In the genomic region with DNA sequence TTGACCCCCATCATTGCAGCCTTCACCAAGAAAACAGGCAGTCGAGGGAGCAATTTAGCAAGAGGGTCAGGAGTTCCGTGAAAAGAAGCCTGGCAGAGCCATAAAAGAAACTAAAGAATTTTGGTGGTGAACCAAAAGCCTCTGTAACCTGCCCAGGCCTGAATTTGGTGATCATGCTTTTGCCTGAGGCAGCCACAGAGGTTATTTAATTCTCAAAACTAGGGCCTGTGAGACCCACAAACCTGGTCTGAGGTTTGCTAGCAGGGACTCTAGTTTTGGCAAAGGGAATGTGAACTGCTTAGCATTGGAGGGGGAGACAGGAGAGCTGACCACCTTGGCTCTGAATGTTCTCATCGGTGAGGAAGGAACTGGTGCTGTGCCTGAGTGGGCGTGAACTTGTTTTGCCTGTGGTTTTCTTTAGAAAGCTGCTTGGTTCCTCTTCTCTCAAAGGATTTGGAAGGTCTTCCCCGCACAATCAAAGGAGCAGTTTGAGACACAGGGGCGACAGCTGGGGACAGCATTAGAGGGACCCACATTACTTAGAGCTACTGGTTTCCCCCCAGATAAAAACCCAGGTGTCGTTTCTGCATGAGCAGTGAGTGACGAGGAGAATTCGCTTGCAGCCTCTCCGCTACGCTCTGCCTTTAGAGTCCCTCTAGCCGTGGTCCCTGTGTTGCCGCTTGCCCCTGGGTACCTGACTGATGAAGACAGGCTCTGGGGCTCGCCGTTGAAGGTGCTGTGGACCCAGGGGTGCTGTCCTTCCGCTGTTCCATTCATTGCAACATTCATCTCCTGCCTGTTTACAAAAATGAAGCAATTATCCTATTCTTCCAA, we compare ENCODE assay signal across 17 cellular contexts. TPM values are rescaled to one million over a fixed set of nuclear protein-coding genes. Genes with fewer than 3 reads are reported as not detected.
A peak's percentile ranks its signal among the peaks of the same experiment; 100 is the strongest.
DNase-seq lines count a peak whose midpoint lies in the region; ATAC-seq and TF ChIP-seq lines count a peak whose summit lies in the region.
"Had no signal": no experiment of that assay in that cellular context is flagged by ENCODE, and none has a peak within 500 bp of the region (broad histone marks: within the 10 kb centered on the region; RNA-seq: fewer than 3 reads in every experiment).

No MANE protein-coding gene starts in this region.

- H2AFZ ChIP-seq in GM23338 (0 out of 2 replicates have a peak overlapping the region, but pooled peaks have one; percentile 2), OCI-LY7 (ENCODE audit: low read length) (no peak overlapping the region)
- H2AFZ ChIP-seq: parathyroid adenoma had no signal

- no TSS peak for BruUV-seq in OCI-LY7 (replicated peaks; lab: Mats Ljungman, UMichigan)

- peak overlapping the region; percentile 48 to 94 (median 69) for H3K4me2 ChIP-seq in BLaER1 treated with 17β-estradiol and CSF1 and Interleukin-3, amounts not matched to agents 10 nM and 100 nM
- H3K4me2 ChIP-seq in GM23338, result no peak overlapping the region
- H3K4me2 ChIP-seq in OCI-LY7 (ENCODE audit: low read length), result no peak overlapping the region

- peaks cover 11 to 72% (median 31%) of the 10 kb centered on the region in 10 experiments for H3K4me1 ChIP-seq in BLaER1 treated with 17β-estradiol and CSF1 and Interleukin-3, amounts not matched to agents 10 nM and 100 nM
- H3K4me1 ChIP-seq in GM23338 (ENCODE audit: insufficient read depth) (no peaks in the 10 kb centered on the region; the same call in 1 of the 2 replicates), OCI-LY7 (ENCODE audit: insufficient read depth, low read length, poor library complexity, severe bottlenecking) (peaks cover 10% of the 10 kb centered on the region), esophagus (ENCODE audit: control insufficient read depth in 2 of 2, insufficient read depth in 2 of 2, low read length in 1 of 2) (peaks cover 0 to 2% of the 10 kb centered on the region in 2 donors)
- no peaks in the 10 kb centered on the region for H3K4me1 ChIP-seq in CD4-positive, alpha-beta memory T cell (ENCODE audit: insufficient read depth, low read length)

- TF ChIP-seq CTCF in GM23338 (conservative IDR thresholded peaks at IDR 0.05; ENCODE audit: low read depth in 2 of 2) (no peak), OCI-LY7 (conservative IDR thresholded peaks at IDR 0.05; ENCODE audit: low read length) (no peak)

- no peaks in the 10 kb centered on the region for H3K36me3 Mint-ChIP-seq in GM23338 (ENCODE audit: low read depth)
- no peaks in the 10 kb centered on the region for H3K36me3 Mint-ChIP-seq in CD4-positive, alpha-beta memory T cell

- POLR2A ChIA-PET in OCI-LY7 (lab: Charles Lee), result interaction anchor here (0.6 to 1.7 kb wide), 3 partner anchors 14 to 1150 kb away, joined by 3 to 5 read pairs (median 3); no protein-coding TSS in a partner anchor
- POLR2A ChIA-PET in CD4-positive, alpha-beta memory T cell (lab: Charles Lee; ENCODE audit: partially characterized antibody), result no interaction called here

- H3K4me1 Mint-ChIP-seq in GM23338, result peaks cover 8% of the 10 kb centered on the region; the same call in 1 of the 3 replicates
- H3K4me1 Mint-ChIP-seq in CD4-positive, alpha-beta memory T cell, result peaks cover 0 to 14% (median 2%) of the 10 kb centered on the region in 4 donors

- H3K36me3 ChIP-seq in BLaER1 treated with 17β-estradiol and CSF1 and Interleukin-3, amounts not matched to agents 10 nM and 100 nM, result no peaks in the 10 kb centered on the region
- no peaks in the 10 kb centered on the region for H3K36me3 ChIP-seq in GM23338 (ENCODE audit: insufficient read depth)
- H3K36me3 ChIP-seq in OCI-LY7 (ENCODE audit: insufficient read depth, low read length), result no peaks in the 10 kb centered on the region
- no peaks in the 10 kb centered on the region for H3K36me3 ChIP-seq in esophagus (ENCODE audit: control insufficient read depth in 2 of 2, insufficient read depth in 2 of 2, low read length in 1 of 2)
- H3K36me3 ChIP-seq in CD4-positive, alpha-beta memory T cell (ENCODE audit: insufficient read depth, low read length), result no peaks in the 10 kb centered on the region
- H3K36me3 ChIP-seq: upper lobe of left lung had no signal

- H4K20me1 ChIP-seq in BLaER1 treated with 17β-estradiol and CSF1 and Interleukin-3, amounts not matched to agents 10 nM and 100 nM, result no peaks in the 10 kb centered on the region; a peak in 1 of 22 replicates
- H4K20me1 ChIP-seq in GM23338 (replicated peaks; ENCODE audit: insufficient read depth), result no peaks in the 10 kb centered on the region; the same call in 1 of the 2 replicates
- H4K20me1 ChIP-seq in OCI-LY7 (ENCODE audit: insufficient read depth, low read length), result no peaks in the 10 kb centered on the region

- H3K4me3 Mint-ChIP-seq in GM23338, result no peak overlapping the region
- no peak overlapping the region for H3K4me3 Mint-ChIP-seq in CD4-positive, alpha-beta memory T cell
- H3K4me3 Mint-ChIP-seq: H9 had no signal

- no peak overlapping the region for H3K27ac Mint-ChIP-seq in GM23338
- H3K27ac Mint-ChIP-seq in CD4-positive, alpha-beta memory T cell, result no peak overlapping the region
- H3K27ac Mint-ChIP-seq: H9 had no signal

- no peaks in the 10 kb centered on the region for H3K9me3 ChIP-seq in BLaER1 treated with 17β-estradiol and CSF1 and Interleukin-3, amounts not matched to agents 10 nM and 100 nM (replicated peaks in 1 of 11)
- H3K9me3 ChIP-seq in OCI-LY7 (ENCODE audit: low read length), result no peaks in the 10 kb centered on the region
- H3K9me3 ChIP-seq in esophagus (ENCODE audit: control insufficient read depth in 2 of 2, insufficient read depth in 1 of 2, low read depth in 1 of 2, low read length in 1 of 2), result no peaks in the 10 kb centered on the region
- H3K9me3 ChIP-seq in CD4-positive, alpha-beta memory T cell (ENCODE audit: control insufficient read depth in 1 of 2, low read length in 2 of 2), result no peaks in the 10 kb centered on the region
- H3K9me3 ChIP-seq: upper lobe of left lung had no signal

- H3K27me3 Mint-ChIP-seq in GM23338 (ENCODE audit: insufficient read depth, low read depth, poor library complexity), result peaks cover 9% of the 10 kb centered on the region
- H3K27me3 Mint-ChIP-seq in CD4-positive, alpha-beta memory T cell, result peaks cover 4 to 9% of the 10 kb centered on the region in 2 donors

- no peaks in the 10 kb centered on the region for H3K9me3 Mint-ChIP-seq in GM23338
- peaks cover 0 to 1% (median 0%) of the 10 kb centered on the region in 8 donors for H3K9me3 Mint-ChIP-seq in CD4-positive, alpha-beta memory T cell
- H3K9me3 Mint-ChIP-seq: H9 had no signal

- CTCF ChIA-PET in OCI-LY7 (lab: Charles Lee; ENCODE audit: unreplicated experiment), result no interaction called here
- CTCF ChIA-PET in CD4-positive, alpha-beta memory T cell (lab: Charles Lee; ENCODE audit: partially characterized antibody), result interaction anchor here (1.2 to 1.4 kb wide), 2 partner anchors 16 to 174 kb away, joined by 3 to 4 read pairs; no protein-coding TSS in a partner anchor

- peak overlapping the region in 1 of 11 experiments; percentile 16; a peak in 1 of 22 replicates for H3K9ac ChIP-seq in BLaER1 treated with 17β-estradiol and CSF1 and Interleukin-3, amounts not matched to agents 10 nM and 100 nM
- H3K9ac ChIP-seq: parathyroid adenoma had no signal

- 50 to 67% methylated on average over 16 of the region's 16 CpGs for WGBS in esophagus, 2 donors

- intact Hi-C loops in OCI-LY7 (cut with micrococcal nuclease; ENCODE audit: unreplicated experiment), result no loop called here
- intact Hi-C loops in CD4-positive, alpha-beta memory T cell (cut with micrococcal nuclease), result no loop called here

- H3F3A ChIP-seq in GM23338 (replicated peaks; ENCODE audit: low read depth), result no peaks in the 10 kb centered on the region

- no peaks in the 10 kb centered on the region for H3K27me3 ChIP-seq in BLaER1 treated with 17β-estradiol and CSF1 and Interleukin-3, amounts not matched to agents 10 nM and 100 nM
- H3K27me3 ChIP-seq in GM23338 (ENCODE audit: insufficient read depth), result peaks cover 20% of the 10 kb centered on the region; the same call in 1 of the 2 replicates
- no peaks in the 10 kb centered on the region for H3K27me3 ChIP-seq in esophagus (ENCODE audit: control insufficient read depth in 1 of 2, insufficient read depth in 2 of 2, low read length in 2 of 2)
- no peaks in the 10 kb centered on the region for H3K27me3 ChIP-seq in CD4-positive, alpha-beta memory T cell (ENCODE audit: insufficient read depth, low read length)
- H3K27me3 ChIP-seq: upper lobe of left lung had no signal

- peak overlapping the region in 1 of 10 experiments; percentile 7; a peak in 1 of 20 replicates for H3K4me3 ChIP-seq in BLaER1 treated with 17β-estradiol and CSF1 and Interleukin-3, amounts not matched to agents 10 nM and 100 nM
- H3K4me3 ChIP-seq in GM23338 (no peak overlapping the region), OCI-LY7 (ENCODE audit: low read depth, low read length, poor library complexity, severe bottlenecking) (no peak overlapping the region), esophagus (ENCODE audit: low read depth in 1 of 2, low read length in 2 of 2) (peak overlapping the region; percentile 12 to 16)
- H3K4me3 ChIP-seq in CD4-positive, alpha-beta memory T cell (ENCODE audit: low read length in 2 of 2), result no peak overlapping the region
- H3K4me3 ChIP-seq: upper lobe of left lung had no signal

- ATAC-seq in GM23338, result peak; percentile 44; the same call in 2 of the 3 replicates
- ATAC-seq in GM21576 (IDR thresholded peaks at IDR 0.05; ENCODE audit: unreplicated experiment), result no peak

- H3K27ac ChIP-seq in BLaER1 treated with 17β-estradiol and CSF1 and Interleukin-3, amounts not matched to agents 10 nM and 100 nM, result no peak overlapping the region
- H3K27ac ChIP-seq in GM23338 (ENCODE audit: low read depth), result no peak overlapping the region
- H3K27ac ChIP-seq in OCI-LY7 (ENCODE audit: low read depth, low read length, poor library complexity, severe bottlenecking), result no peak overlapping the region
- H3K27ac ChIP-seq in esophagus (ENCODE audit: low read depth in 2 of 2, low read length in 1 of 2), result peak overlapping the region; percentile 32 to 76
- H3K27ac ChIP-seq in CD4-positive, alpha-beta memory T cell (ENCODE audit: low read depth, low read length), result no peak overlapping the region
- H3K27ac ChIP-seq: parathyroid adenoma had no signal

- H3K79me2 ChIP-seq in GM23338 (replicated peaks; ENCODE audit: insufficient read depth), result no peaks in the 10 kb centered on the region
- no peaks in the 10 kb centered on the region for H3K79me2 ChIP-seq in OCI-LY7 (ENCODE audit: insufficient read depth, low read depth, low read length)

- DNase-seq in GM23338 (ENCODE audit: low spot score) (no peak), OCI-LY7 (ENCODE audit: low spot score) (peak; percentile 28), NCI-H2081 treated with DMSO at 0.1 percent for 48 hours (lab: John Stamatoyannopoulos, UW) (no peak), iPS-NIHi11 (ENCODE audit: low spot score) (no peak)
- no peak for DNase-seq in CD4-positive, alpha-beta memory T cell
- DNase-seq: activated CD8-positive, alpha-beta memory T cell treated with anti-CD3 and anti-CD28 coated beads, Interleukin-2, amount 50 U/mL, for 48 hours; cortex of kidney; DMS79; H9; NCI-H1105 treated with DMSO at 0.1 percent for 48 hours; NCI-H345; Right ventricle myocardium superior had no signal

- H3K9me2 ChIP-seq in GM23338 (ENCODE audit: insufficient read depth), result no peaks in the 10 kb centered on the region
- no peaks in the 10 kb centered on the region for H3K9me2 ChIP-seq in OCI-LY7 (ENCODE audit: insufficient read depth, low read length)

RNA-seq across cellular contexts. Expression of a gene that starts 12.6 kb away (rescaled TPM):
- 1.0 and 2.7 TPM in 2 replicates for total RNA-seq in GM23338 (2014; rRNA removed; shearing (Covaris generic))
- polyA plus RNA-seq in GM23338 (2016; fragmentation: Nextera tagmentation; extraction: Ambion mirVana) (0.87 and 1.4 TPM in 2 replicates), esophagus (10 to 100 TPM; 10.1 to 13.9 TPM)
- 11.3 and 14.7 TPM in 2 replicates for total RNA-seq in OCI-LY7 (2014; rRNA removed; shearing (Covaris generic))
- total RNA-seq in OCI-LY7 (2022), result 0.86 and 2.6 TPM in 2 replicates
- under 1 TPM in 1 of 2 experiments, not detected in 1; 0.17 TPM for total RNA-seq in CD4-positive, alpha-beta memory T cell
- polyA plus RNA-seq in CD4-positive, alpha-beta memory T cell, result under 1 TPM in 1 of 2 donors, not detected in 1; 0.61 TPM

RNA-seq across cellular contexts. Expression of a gene that starts 22.1 kb away (rescaled TPM):
- 9.1 and 9.4 TPM in 2 replicates for total RNA-seq in GM23338 (2014; rRNA removed; shearing (Covaris generic))
- 0.40 and 0.74 TPM in 2 replicates for polyA plus RNA-seq in GM23338 (2016; fragmentation: Nextera tagmentation; extraction: Ambion mirVana)
- total RNA-seq in OCI-LY7 (2014; rRNA removed; shearing (Covaris generic)), result 45.5 and 46.2 TPM in 2 replicates
- total RNA-seq in OCI-LY7 (2022), result 33.4 and 37.4 TPM in 2 replicates
- polyA plus RNA-seq in esophagus, result 1 to 10 TPM; 2.8 to 6.2 TPM
- total RNA-seq in CD4-positive, alpha-beta memory T cell, result 10 to 100 TPM; 41.6 to 43.4 TPM
- 10 to 100 TPM; 14.6 to 29.2 TPM for polyA plus RNA-seq in CD4-positive, alpha-beta memory T cell

Comparison
In these comparisons a context has a peak if more than half of its experiments do, and no peak if none do; other contexts are left out.
1. H3K27ac ChIP-seq: peak in esophagus (2 of 2); none in BLaER1 treated with 17β-estradiol and CSF1 and Interleukin-3, amounts not matched to agents 10 nM and 100 nM (0 of 11), GM23338 (single experiment), OCI-LY7 (single experiment) and CD4-positive, alpha-beta memory T cell (single experiment).
2. H3K4me2 ChIP-seq: peak in BLaER1 treated with 17β-estradiol and CSF1 and Interleukin-3, amounts not matched to agents 10 nM and 100 nM (11 of 11); none in GM23338 (single experiment) and OCI-LY7 (single experiment).
3. H3K4me3 ChIP-seq: peak in esophagus (2 of 2); none in GM23338 (single experiment), OCI-LY7 (single experiment) and CD4-positive, alpha-beta memory T cell (0 of 2).